In genomic region chr5:35302544-35302943, GRCh38 we compare ENCODE assay signal across 13 cellular contexts.
A peak's percentile ranks its signal among the peaks of the same experiment; 100 is the strongest.
DNase-seq lines count a peak whose midpoint lies in the region; ATAC-seq and FAIRE-seq lines count a peak whose summit lies in the region.
"Had no signal": no experiment of that assay in that cellular context is flagged by ENCODE, and none has a peak within 500 bp of the region (broad histone marks: within the 10 kb centered on the region; RNA-seq: fewer than 3 reads in every experiment).

No MANE protein-coding gene starts in this region.

- ATAC-seq in GM19463 (IDR thresholded peaks at IDR 0.05; ENCODE audit: unreplicated experiment) (peak; percentile 91), HG02840 (IDR thresholded peaks at IDR 0.05; ENCODE audit: low FRiP score, unreplicated experiment) (peak; percentile 95), HG03439 (IDR thresholded peaks at IDR 0.05; ENCODE audit: unreplicated experiment) (peak; percentile 82)
- ATAC-seq: upper lobe of right lung had no signal

- H3K4me3 ChIP-seq in H7 (ENCODE audit: insufficient read depth, low read depth, low read length) = no peak overlapping the region
- H3K4me3 ChIP-seq: upper lobe of right lung had no signal

- no peaks in the 10 kb centered on the region for H3K36me3 ChIP-seq in H7 (replicated peaks; ENCODE audit: control insufficient read depth, insufficient read depth, low read length)
- H3K36me3 ChIP-seq: upper lobe of right lung had no signal

- FAIRE-seq in GM18507 (lab: Jason Lieb, UNC) = peak; percentile 95

- DNase-seq in GM18507 (ENCODE audit: extremely low spot score, insufficient read length, low read depth) (no peak), SW 1271 (lab: John Stamatoyannopoulos, UW) (no peak), NCI-H1694 treated with DMSO at 0.1 percent for 48 hours (lab: John Stamatoyannopoulos, UW) (no peak), H7 (no peak), NCI-H2196 treated with DMSO at 0.1 percent for 48 hours (lab: John Stamatoyannopoulos, UW; ENCODE audit: unreplicated experiment) (no peak)
- DNase-seq: EL, foreskin melanocyte, H9, kidney glomerular epithelial cell, upper lobe of right lung had no signal

- H3K27me3 ChIP-seq in H7 (ENCODE audit: control insufficient read depth, insufficient read depth, low read length) = no peaks in the 10 kb centered on the region
- H3K27me3 ChIP-seq: upper lobe of right lung had no signal
